ENCODE assay signal across 8 cellular contexts in the genomic region with DNA sequence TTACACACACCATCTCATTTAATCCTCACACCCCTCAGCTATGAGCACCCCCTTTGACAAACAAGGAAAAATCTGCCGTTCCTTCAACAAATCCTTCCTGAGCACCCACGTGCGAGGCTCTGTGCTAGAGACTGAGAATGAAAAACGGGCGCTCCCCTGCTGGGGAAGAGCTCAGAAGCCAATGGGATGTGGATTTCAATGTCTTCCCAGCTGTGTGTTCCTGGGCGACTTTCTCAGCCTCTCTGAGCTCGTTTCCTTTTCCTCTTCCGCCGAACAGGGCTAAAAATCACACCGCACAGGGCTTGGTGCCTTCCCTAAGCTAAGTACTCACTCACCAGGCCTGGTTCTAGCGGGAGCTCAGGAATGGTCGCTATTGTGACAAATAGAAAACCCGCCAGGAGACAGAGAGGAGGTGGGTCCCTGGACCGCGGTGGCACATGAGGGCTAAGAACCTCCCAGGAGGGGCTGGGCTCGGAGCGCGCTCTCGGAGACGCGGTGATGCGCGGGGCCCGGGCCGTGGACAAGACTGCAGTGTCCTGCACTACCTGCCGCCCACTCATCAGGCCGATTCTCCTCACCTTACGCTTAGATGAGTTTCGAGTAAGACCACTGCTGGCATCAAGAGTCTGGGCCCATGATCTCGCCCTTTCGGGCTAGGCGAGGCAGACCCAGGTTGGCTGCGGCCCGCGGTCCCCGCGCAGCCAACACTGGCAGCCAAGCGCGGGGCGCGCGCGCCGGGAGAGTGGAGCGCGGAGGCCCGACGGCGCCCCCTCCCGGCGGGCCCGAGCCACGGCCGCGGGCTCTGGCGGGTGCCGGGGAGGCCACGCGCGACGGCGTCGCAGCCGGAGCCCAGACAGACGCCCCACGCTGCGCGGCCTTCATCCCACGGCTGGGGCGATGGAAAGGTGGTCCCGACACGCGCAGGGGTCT. TPM values are rescaled to one million over a fixed set of nuclear protein-coding genes. Genes with fewer than 3 reads are reported as not detected.
A peak's percentile ranks its signal among the peaks of the same experiment; 100 is the strongest.
DNase-seq lines count a peak whose midpoint lies in the region; ATAC-seq, FAIRE-seq and TF ChIP-seq lines count a peak whose summit lies in the region.

No MANE protein-coding gene starts in this region.

- CTCF ChIA-PET in K562 (lab: Yijun Ruan, JAX; ENCODE audit: low intra/inter-chr PET ratio) = interaction anchor here (0.7 to 1.2 kb wide), 3 partner anchors 54 to 252 kb away, joined by 3 to 10 read pairs (median 3); no protein-coding TSS in a partner anchor

- H3K27me3 ChIP-seq in K562 (ENCODE audit: control insufficient read depth in 2 of 2, insufficient read depth in 2 of 2, low read length in 2 of 2) = peaks cover 0 to 26% of the 10 kb centered on the region in 2 experiments; a peak in 2 of 5 replicates

- H3K36me3 ChIP-seq in K562 (ENCODE audit: control insufficient read depth, insufficient read depth, low read length) = no peaks in the 10 kb centered on the region

- H4K20me1 ChIP-seq in K562 (replicated peaks; ENCODE audit: control insufficient read depth, insufficient read depth, low read length) = no peaks in the 10 kb centered on the region

- no peaks in the 10 kb centered on the region for H3K9me3 ChIP-seq in K562 (replicated peaks; ENCODE audit: control insufficient read depth, insufficient read depth, low read depth, low read length)

- H3K4me1 Mint-ChIP-seq in T-helper 2 cell treated with Interferon-gamma antibody and Interleukin-4, amounts not matched to agents 5 μg/mL and 100 μg/mL, for 36 hours (ENCODE audit: low read depth) = peaks cover 19% of the 10 kb centered on the region

- peak; percentile 41 to 57 (median 43); a peak in 4 of 6 replicates for TF ChIP-seq CTCF in K562 (IDR thresholded peaks at IDR 0.05 in 2 of 3, conservative IDR thresholded peaks at IDR 0.05 in 1 of 3; ENCODE audit: insufficient read depth in 2 of 3, low read depth in 1 of 3, low read length in 3 of 3)

- no peaks in the 10 kb centered on the region for H3K36me3 Mint-ChIP-seq in T-helper 2 cell treated with Interferon-gamma antibody and Interleukin-4, amounts not matched to agents 5 μg/mL and 100 μg/mL, for 36 hours (ENCODE audit: low read depth)

- DNase-seq in Ammon's horn (ENCODE audit: low spot score) (peak; percentile 78), K562 (ENCODE audit: extremely low read depth in 1 of 4, low spot score in 3 of 4) (peak; percentile 39 to 71 (median 62)), iPS-NIHi11 (ENCODE audit: low spot score) (peak; percentile 83), OCI-M2 (lab: John Stamatoyannopoulos, UW; ENCODE audit: unreplicated experiment) (no peak)
- peak; percentile 63 for DNase-seq in T-helper 2 cell treated with Interferon-gamma antibody and Interleukin-4, amounts not matched to agents 5 μg/mL and 100 μg/mL, for 36 hours (ENCODE audit: low spot score)

- no peak for FAIRE-seq in K562 (lab: Jason Lieb, UNC)

- BruUV-seq in K562 (replicated peaks; lab: Mats Ljungman, UMichigan) = no TSS peak

- no peaks in the 10 kb centered on the region for H3K9me1 ChIP-seq in K562 (ENCODE audit: control insufficient read depth, insufficient read depth, low read length)

- peaks cover 40% of the 10 kb centered on the region for H3K27me3 Mint-ChIP-seq in T-helper 2 cell treated with Interferon-gamma antibody and Interleukin-4, amounts not matched to agents 5 μg/mL and 100 μg/mL, for 36 hours (ENCODE audit: low read depth)

- ATAC-seq in HG02642 (IDR thresholded peaks at IDR 0.05; ENCODE audit: poor library complexity, unreplicated experiment) (peak; percentile 29), K562 (peak; percentile 93), GM21576 (IDR thresholded peaks at IDR 0.05; ENCODE audit: unreplicated experiment) (no peak)

- peak overlapping the region in 1 of 2 experiments; percentile 86; a peak in 1 of 4 replicates for H3K9ac ChIP-seq in K562 (ENCODE audit: insufficient read depth in 1 of 2, low read depth in 2 of 2, low read length in 2 of 2)

- peak overlapping the region; percentile 71 for H3K4me3 Mint-ChIP-seq in T-helper 2 cell treated with Interferon-gamma antibody and Interleukin-4, amounts not matched to agents 5 μg/mL and 100 μg/mL, for 36 hours

- H3K9me3 Mint-ChIP-seq in T-helper 2 cell treated with Interferon-gamma antibody and Interleukin-4, amounts not matched to agents 5 μg/mL and 100 μg/mL, for 36 hours = no peaks in the 10 kb centered on the region

- intact Hi-C loops in K562 (cut with micrococcal nuclease) = no loop called here

- peak in 1 of 2 experiments; percentile 51; a peak in 2 of 4 replicates for TF ChIP-seq RAD21 in K562 (CRISPR knock-in tag; conservative IDR thresholded peaks at IDR 0.05 in 1 of 2, IDR thresholded peaks at IDR 0.05 in 1 of 2)

- no peak for TF ChIP-seq EP300 in K562 (IDR thresholded peaks at IDR 0.05; ENCODE audit: low read length)

- in situ Hi-C loops in K562 (cut with MboI) = no loop called here

- H3K79me2 ChIP-seq in K562 (ENCODE audit: control insufficient read depth, insufficient read depth, low read length) = no peaks in the 10 kb centered on the region

- peaks cover 0 to 22% of the 10 kb centered on the region in 2 experiments; a peak in 4 of 5 replicates for H3K4me1 ChIP-seq in K562 (replicated peaks in 1 of 2; ENCODE audit: control insufficient read depth in 2 of 2, insufficient read depth in 2 of 2, low read length in 2 of 2)

- WGBS in K562 (ENCODE audit: insufficient coverage, low coverage, missing lambda C conversion rate) = 55% methylated on average over 31 of the region's 73 CpGs

- H3K4me3 ChIP-seq in K562 (peak overlapping the region; percentile 28), skin epidermis (peak overlapping the region; percentile 21 to 49 (median 38))

- POLR2A ChIA-PET in K562 (lab: Yijun Ruan, JAX) = interaction anchor here (0.7 to 1.1 kb wide), 2 partner anchors 10 to 14 kb away, joined by 3 read pairs; no protein-coding TSS in a partner anchor

- H3K27ac Mint-ChIP-seq in T-helper 2 cell treated with Interferon-gamma antibody and Interleukin-4, amounts not matched to agents 5 μg/mL and 100 μg/mL, for 36 hours = no peak overlapping the region

- H3K27ac ChIP-seq in K562 (ENCODE audit: extremely low read depth, low read depth, low read length) (no peak overlapping the region), skin epidermis (peak overlapping the region in 6 of 21 experiments; percentile 1 to 76 (median 37))

- no peak for TF ChIP-seq POLR2A in K562 (conservative IDR thresholded peaks at IDR 0.05)

- 0 out of 2 replicates have a peak overlapping the region, but pooled peaks have one; percentile 49 for H2AFZ ChIP-seq in K562 (ENCODE audit: low read depth, low read length)

- peak overlapping the region; percentile 71 for H3K4me2 ChIP-seq in K562 (ENCODE audit: insufficient read depth, low read length)

RNA-seq across cellular contexts. Expression of a gene that starts 17.0 kb away (rescaled TPM):
- not detected in 2 replicates for total RNA-seq in K562 (2011; cell fraction: chromatin; rRNA removed; ENCODE audit: low replicate concordance)
- total RNA-seq in K562 (2011; cell fraction: nucleolus; rRNA removed) = not detected in 2 replicates
- not detected in 2 replicates for total RNA-seq in K562 (2011; cell fraction: nucleoplasm; rRNA removed)
- total RNA-seq in K562 (2014; rRNA removed) = not detected in 2 replicates
- total RNA-seq in K562 (2014; rRNA removed; fragmentation: Illumina TruSeq; extraction: Trizol) = not detected in 2 replicates
- not detected in 2 replicates for total RNA-seq in K562 (2015; rRNA removed; fragmentation: Illumina TruSeq; extraction: Trizol)
- not detected in 2 replicates for total RNA-seq in K562 (2021)
- polyA plus RNA-seq in K562 (2011; rRNA removed) = not detected in 2 replicates
- polyA plus RNA-seq in K562 (2011; cell fraction: cytosol; rRNA removed) = not detected in 2 replicates
- not detected in 2 replicates for polyA plus RNA-seq in K562 (2011; cell fraction: nucleus; rRNA removed)
- polyA plus RNA-seq in K562 (2012) = not detected in 2 replicates
- not detected in 2 replicates for polyA plus RNA-seq in K562 (2014; fragmentation: Illumina TruSeq; extraction: Trizol)
- polyA plus RNA-seq in K562 (2014; fragmentation: Nextera tagmentation; extraction: Ambion mirVana) = not detected
- not detected in 2 replicates for polyA plus RNA-seq in K562 (2014; rRNA removed)
- polyA minus RNA-seq in K562 (2011; rRNA and poly(A)+ RNA removed) = not detected in 2 replicates
- not detected in 2 replicates for polyA minus RNA-seq in K562 (2011; cell fraction: cytosol; rRNA and poly(A)+ RNA removed)
- not detected in 2 replicates for polyA minus RNA-seq in K562 (2011; cell fraction: nucleus; rRNA and poly(A)+ RNA removed)

RNA-seq across cellular contexts. Expression of a gene that starts 26.6 kb away (rescaled TPM):
- total RNA-seq in K562 (2011; cell fraction: chromatin; rRNA removed; ENCODE audit: low replicate concordance) = 10.6 and 18.5 TPM in 2 replicates
- 9.2 and 11.6 TPM in 2 replicates for total RNA-seq in K562 (2011; cell fraction: nucleolus; rRNA removed)
- total RNA-seq in K562 (2011; cell fraction: nucleoplasm; rRNA removed) = 15.0 and 19.5 TPM in 2 replicates
- 8.5 and 11.1 TPM in 2 replicates for total RNA-seq in K562 (2014; rRNA removed)
- 11.5 and 12.1 TPM in 2 replicates for total RNA-seq in K562 (2014; rRNA removed; fragmentation: Illumina TruSeq; extraction: Trizol)
- 11.1 and 11.9 TPM in 2 replicates for total RNA-seq in K562 (2015; rRNA removed; fragmentation: Illumina TruSeq; extraction: Trizol)
- 10.7 and 14.4 TPM in 2 replicates for total RNA-seq in K562 (2021)
- 15.3 and 16.9 TPM in 2 replicates for polyA plus RNA-seq in K562 (2011; rRNA removed)
- 9.1 and 10.5 TPM in 2 replicates for polyA plus RNA-seq in K562 (2011; cell fraction: cytosol; rRNA removed)
- polyA plus RNA-seq in K562 (2011; cell fraction: nucleus; rRNA removed) = 14.3 and 15.5 TPM in 2 replicates
- 5.6 and 8.3 TPM in 2 replicates for polyA plus RNA-seq in K562 (2012)
- 9.6 and 11.4 TPM in 2 replicates for polyA plus RNA-seq in K562 (2014; fragmentation: Illumina TruSeq; extraction: Trizol)
- polyA plus RNA-seq in K562 (2014; fragmentation: Nextera tagmentation; extraction: Ambion mirVana) = 1 to 10 TPM; 5.0 to 6.5 TPM
- 9.0 and 10.8 TPM in 2 replicates for polyA plus RNA-seq in K562 (2014; rRNA removed)
- polyA minus RNA-seq in K562 (2011; rRNA and poly(A)+ RNA removed) = 13.3 and 14.9 TPM in 2 replicates
- polyA minus RNA-seq in K562 (2011; cell fraction: cytosol; rRNA and poly(A)+ RNA removed) = 5.8 and 11.6 TPM in 2 replicates
- polyA minus RNA-seq in K562 (2011; cell fraction: nucleus; rRNA and poly(A)+ RNA removed) = 7.7 and 8.3 TPM in 2 replicates

RNA-seq across cellular contexts. Expression of a gene that starts 57.0 kb away (rescaled TPM):
- 0.25 TPM in 1 of 2 replicates, not detected in the other for total RNA-seq in K562 (2011; cell fraction: chromatin; rRNA removed; ENCODE audit: low replicate concordance)
- total RNA-seq in K562 (2011; cell fraction: nucleolus; rRNA removed) = not detected in 2 replicates
- total RNA-seq in K562 (2011; cell fraction: nucleoplasm; rRNA removed) = not detected in 2 replicates
- total RNA-seq in K562 (2014; rRNA removed) = not detected in 2 replicates
- total RNA-seq in K562 (2014; rRNA removed; fragmentation: Illumina TruSeq; extraction: Trizol) = not detected in 2 replicates
- 0.57 TPM in 1 of 2 replicates, not detected in the other for total RNA-seq in K562 (2015; rRNA removed; fragmentation: Illumina TruSeq; extraction: Trizol)
- total RNA-seq in K562 (2021) = not detected in 2 replicates
- polyA plus RNA-seq in K562 (2011; rRNA removed) = 0.07 and 0.14 TPM in 2 replicates
- not detected in 2 replicates for polyA plus RNA-seq in K562 (2011; cell fraction: cytosol; rRNA removed)
- 0.08 TPM in 1 of 2 replicates, not detected in the other for polyA plus RNA-seq in K562 (2011; cell fraction: nucleus; rRNA removed)
- polyA plus RNA-seq in K562 (2012) = 0.15 TPM in 1 of 2 replicates, not detected in the other
- polyA plus RNA-seq in K562 (2014; fragmentation: Illumina TruSeq; extraction: Trizol) = not detected in 2 replicates
- polyA plus RNA-seq in K562 (2014; fragmentation: Nextera tagmentation; extraction: Ambion mirVana) = not detected
- polyA plus RNA-seq in K562 (2014; rRNA removed) = not detected in 2 replicates
- 0.03 TPM in 1 of 2 replicates, not detected in the other for polyA minus RNA-seq in K562 (2011; rRNA and poly(A)+ RNA removed)
- polyA minus RNA-seq in K562 (2011; cell fraction: cytosol; rRNA and poly(A)+ RNA removed) = not detected in 2 replicates
- polyA minus RNA-seq in K562 (2011; cell fraction: nucleus; rRNA and poly(A)+ RNA removed) = 0.13 TPM in 1 of 2 replicates, not detected in the other
